In genomic region chr1:220685879-220686278, GRCh38 we compare ENCODE assay signal across 24 cellular contexts. TPM values are rescaled to one million over a fixed set of nuclear protein-coding genes. Genes with fewer than 3 reads are reported as not detected.
DNase-seq lines count a peak whose midpoint lies in the region; ATAC-seq, FAIRE-seq and TF ChIP-seq lines count a peak whose summit lies in the region.
"Had no signal": no experiment of that assay in that cellular context is flagged by ENCODE, and none has a peak within 500 bp of the region (broad histone marks: within the 10 kb centered on the region; RNA-seq: fewer than 3 reads in every experiment).

No MANE protein-coding gene starts in this region.

- H3K4me1 ChIP-seq in A549 = no peaks in the 10 kb centered on the region; the same call in 2 of the 3 replicates
- H3K4me1 ChIP-seq: BE2C had no signal

- DNase-seq in A549 (ENCODE audit: low read depth in 1 of 2, low spot score in 1 of 2) (peak; percentile 40 to 53), HFFc6 (no peak), SKM-1 treated with dmso at 0.1 percent for 144 hours (lab: John Stamatoyannopoulos, UW; ENCODE audit: unreplicated experiment) (peak; percentile 37), glutamatergic neuron (no peak), cerebellar nuclear complex (lab: John Stamatoyannopoulos, UW) (no peak), GF-D8 (lab: John Stamatoyannopoulos, UW) (no peak)
- DNase-seq: activated CD4-positive, alpha-beta T cell treated with anti-CD3 and anti-CD28 coated beads for 1 hour; activated naive CD4-positive, alpha-beta T cell treated with anti-CD3 and anti-CD28 coated beads for 36 hours; activated T-cell treated with anti-CD3 and anti-CD28 coated beads, Interleukin-2, amount 50 U/mL, for 1 hour; amygdala; BE2C; COR-L47; heart right ventricle; IMR-90; left ventricle myocardium inferior; NCI-H1436 treated with DMSO at 0.1 percent for 48 hours; NCI-H774; stimulated activated CD8-positive, alpha-beta memory T cell treated with anti-CD3 and anti-CD28 coated beads, Interleukin-4, amount 100 ng/mL, for 48 hours had no signal

- POLR2A ChIA-PET in A549 (lab: Yijun Ruan, JAX) = no interaction called here

- TF ChIP-seq POLR2A in A549 (IDR thresholded peaks at IDR 0.05; ENCODE audit: low read length) = no peak

- no peak for FAIRE-seq in A549 (lab: Jason Lieb, UNC)
- FAIRE-seq: RCC 7860 had no signal

- peak; percentile 71 to 78 for ATAC-seq in A549
- ATAC-seq in activated T-helper 17 cell treated with anti-CD3 and anti-CD28 coated beads, Interleukin-2, amount 50 U/mL, for 72 hours (replicated peaks) = no peak
- no peak for ATAC-seq in activated CD4-positive, CD25-positive, alpha-beta regulatory T cell treated with anti-CD3 and anti-CD28 coated beads, Interleukin-2, amount 50 U/mL, for 24 hours
- ATAC-seq: heart right ventricle; natural killer cell treated with Interleukin-12 subunit alpha and Interleukin-12 subunit beta and Interleukin-15 and Interleukin-18, amount 100 ng/mL, for 72 hours had no signal

- WGBS in A549 (ENCODE audit: missing lambda C conversion rate) = 61% methylated on average over 3 of the region's 3 CpGs

- H3K27ac ChIP-seq in A549 = no peak overlapping the region
- H3K27ac ChIP-seq: cardiac muscle cell, heart right ventricle, left ventricle myocardium inferior had no signal

- no peak for TF ChIP-seq EP300 in A549 (IDR thresholded peaks at IDR 0.05)

- H3K36me3 Mint-ChIP-seq in HFFc6 (ENCODE audit: low read depth) = no peaks in the 10 kb centered on the region
- H3K36me3 Mint-ChIP-seq in glutamatergic neuron (ENCODE audit: unreplicated experiment) = no peaks in the 10 kb centered on the region
- H3K36me3 Mint-ChIP-seq in activated T-helper 17 cell treated with anti-CD3 and anti-CD28 coated beads, Interleukin-2, amount 50 U/mL, for 72 hours (ENCODE audit: low read depth) = no peaks in the 10 kb centered on the region
- H3K36me3 Mint-ChIP-seq: natural killer cell treated with Interleukin-12 subunit alpha and Interleukin-12 subunit beta and Interleukin-15 and Interleukin-18, amount 100 ng/mL, for 72 hours had no signal

- H3K4me3 ChIP-seq in A549 = no peak overlapping the region
- H3K4me3 ChIP-seq: cardiac muscle cell, heart right ventricle, left ventricle myocardium inferior had no signal

- H3K4me3 Mint-ChIP-seq in HFFc6 = no peak overlapping the region
- no peak overlapping the region for H3K4me3 Mint-ChIP-seq in glutamatergic neuron (ENCODE audit: unreplicated experiment)
- no peak overlapping the region for H3K4me3 Mint-ChIP-seq in activated T-helper 17 cell treated with anti-CD3 and anti-CD28 coated beads, Interleukin-2, amount 50 U/mL, for 72 hours
- H3K4me3 Mint-ChIP-seq: activated naive CD4-positive, alpha-beta T cell treated with anti-CD3 and anti-CD28 coated beads for 36 hours; dendritic cell treated with granulocyte-macrophage colony-stimulating factor and Interleukin-4, amounts not matched to agents 40 ng/mL and 50 ng/mL, for 4 days; natural killer cell treated with Interleukin-12 subunit alpha and Interleukin-12 subunit beta and Interleukin-15 and Interleukin-18, amount 100 ng/mL, for 72 hours had no signal

- H3K4me1 Mint-ChIP-seq in HFFc6 (ENCODE audit: low read depth) (peaks cover 13% of the 10 kb centered on the region; the same call in 1 of the 2 replicates), glutamatergic neuron (ENCODE audit: low read depth, unreplicated experiment) (peaks cover 9% of the 10 kb centered on the region)
- H3K4me1 Mint-ChIP-seq in activated T-helper 17 cell treated with anti-CD3 and anti-CD28 coated beads, Interleukin-2, amount 50 U/mL, for 72 hours = peaks cover 5% of the 10 kb centered on the region

- TF ChIP-seq CTCF in A549 (IDR thresholded peaks at IDR 0.05) (no peak), HFFc6 (IDR thresholded peaks at IDR 0.05) (peak; percentile 25; the same call in 1 of the 2 replicates), glutamatergic neuron (IDR thresholded peaks at IDR 0.05; ENCODE audit: partially characterized antibody, unreplicated experiment) (peak; percentile 10)

- H3K9me3 ChIP-seq in A549 = no peaks in the 10 kb centered on the region
- H3K9me3 ChIP-seq: BE2C, heart right ventricle, left ventricle myocardium inferior had no signal

- no peak overlapping the region for H3K4me2 ChIP-seq in A549

- H3K27me3 Mint-ChIP-seq in HFFc6 (ENCODE audit: insufficient read depth) = peaks cover 3% of the 10 kb centered on the region
- H3K27me3 Mint-ChIP-seq in glutamatergic neuron (ENCODE audit: unreplicated experiment) = no peaks in the 10 kb centered on the region
- H3K27me3 Mint-ChIP-seq in activated T-helper 17 cell treated with anti-CD3 and anti-CD28 coated beads, Interleukin-2, amount 50 U/mL, for 72 hours = no peaks in the 10 kb centered on the region

- CTCF ChIA-PET in A549 (lab: Yijun Ruan, JAX) = interaction anchor here (0.8 to 1.9 kb wide), 5 partner anchors 13 to 405 kb away, joined by 3 to 8 read pairs (median 3); no protein-coding TSS in a partner anchor

- H3K27ac Mint-ChIP-seq in HFFc6 = no peak overlapping the region
- no peak overlapping the region for H3K27ac Mint-ChIP-seq in glutamatergic neuron (ENCODE audit: unreplicated experiment)
- H3K27ac Mint-ChIP-seq in activated T-helper 17 cell treated with anti-CD3 and anti-CD28 coated beads, Interleukin-2, amount 50 U/mL, for 72 hours = no peak overlapping the region
- H3K27ac Mint-ChIP-seq: activated naive CD4-positive, alpha-beta T cell treated with anti-CD3 and anti-CD28 coated beads for 36 hours; dendritic cell treated with granulocyte-macrophage colony-stimulating factor and Interleukin-4, amounts not matched to agents 40 ng/mL and 50 ng/mL, for 4 days; natural killer cell treated with Interleukin-12 subunit alpha and Interleukin-12 subunit beta and Interleukin-15 and Interleukin-18, amount 100 ng/mL, for 72 hours had no signal

- no peaks in the 10 kb centered on the region for H3K9me3 Mint-ChIP-seq in HFFc6
- H3K9me3 Mint-ChIP-seq in glutamatergic neuron (ENCODE audit: unreplicated experiment) = peaks cover 5% of the 10 kb centered on the region
- no peaks in the 10 kb centered on the region for H3K9me3 Mint-ChIP-seq in activated T-helper 17 cell treated with anti-CD3 and anti-CD28 coated beads, Interleukin-2, amount 50 U/mL, for 72 hours
- H3K9me3 Mint-ChIP-seq: activated naive CD4-positive, alpha-beta T cell treated with anti-CD3 and anti-CD28 coated beads for 36 hours; natural killer cell treated with Interleukin-12 subunit alpha and Interleukin-12 subunit beta and Interleukin-15 and Interleukin-18, amount 100 ng/mL, for 72 hours had no signal

- TF ChIP-seq RAD21 in A549 (conservative IDR thresholded peaks at IDR 0.05 in 1 of 2, IDR thresholded peaks at IDR 0.05 in 1 of 2) = no peak

TF ChIP-seq in A549, 52 proteins besides CTCF, POLR2A, EP300 and RAD21:
- TF ChIP-seq SREBF2 (IDR thresholded peaks at IDR 0.05) = no peak
- no peak for TF ChIP-seq ZFP36 (IDR thresholded peaks at IDR 0.05; ENCODE audit: borderline replicate concordance, partially characterized antibody)
- no peak for TF ChIP-seq TFCP2L1 (CRISPR knock-in tag; IDR thresholded peaks at IDR 0.05)
- no peak for TF ChIP-seq GATA3 (IDR thresholded peaks at IDR 0.05; ENCODE audit: borderline replicate concordance)
- no peak for TF ChIP-seq ZSCAN20 (CRISPR knock-in tag; IDR thresholded peaks at IDR 0.05)
- no peak for TF ChIP-seq FOXS1 (CRISPR knock-in tag; IDR thresholded peaks at IDR 0.05)
- no peak for TF ChIP-seq SMC3 (IDR thresholded peaks at IDR 0.05)
- TF ChIP-seq RNF2 (IDR thresholded peaks at IDR 0.05; ENCODE audit: borderline replicate concordance, low read depth) = no peak
- TF ChIP-seq RCOR1 (IDR thresholded peaks at IDR 0.05; ENCODE audit: low read depth, low read length) = no peak
- TF ChIP-seq EHMT2 (IDR thresholded peaks at IDR 0.05; ENCODE audit: low read depth) = no peak
- no peak for TF ChIP-seq JUN (IDR thresholded peaks at IDR 0.05)
- no peak for TF ChIP-seq HMGXB4 (CRISPR knock-in tag; IDR thresholded peaks at IDR 0.05; ENCODE audit: borderline replicate concordance)
- no peak for TF ChIP-seq FOSB (CRISPR knock-in tag; IDR thresholded peaks at IDR 0.05)
- no peak for TF ChIP-seq PHF8 (IDR thresholded peaks at IDR 0.05; ENCODE audit: borderline replicate concordance, low read depth)
- no peak for TF ChIP-seq CBX8 (IDR thresholded peaks at IDR 0.05)
- no peak for TF ChIP-seq EHF (CRISPR knock-in tag; IDR thresholded peaks at IDR 0.05)
- no peak for TF ChIP-seq BHLHE40 (IDR thresholded peaks at IDR 0.05; ENCODE audit: low read depth, low read length)

RNA-seq across cellular contexts. Expression of gene C1orf115, which starts 4.3 kb away (rescaled TPM):
- 6.4 and 6.9 TPM in 2 replicates for polyA plus RNA-seq in A549 (2011; rRNA removed)
- polyA plus RNA-seq in A549 (2012; cell fraction: cytosol; rRNA removed) = 3.7 and 4.8 TPM in 2 replicates
- polyA plus RNA-seq in A549 (2012; cell fraction: nucleus; rRNA removed) = 1.9 and 2.6 TPM in 2 replicates
- 6.8 to 8.9 TPM (median 7.5 TPM) in 3 replicates for polyA plus RNA-seq in A549 (2017; fragmentation: RNase III; extraction: RNeasy Plus Mini Kit Qiagen cat#74134 plus additional on column Dnase treatment)
- polyA minus RNA-seq in A549 (2011; rRNA and poly(A)+ RNA removed) = 3.7 and 4.7 TPM in 2 replicates
- total RNA-seq in HFFc6 (2021; fragmentation: NEBNext Ultra II Directional; extraction: Animal tissue kit (Norgen Biotek cat#: 25700)) = under 1 TPM; 0.08 to 0.50 (median 0.19) TPM
- 30.5 TPM for total RNA-seq in glutamatergic neuron (ENCODE audit: unreplicated experiment)
- total RNA-seq in activated T-helper 17 cell treated with anti-CD3 and anti-CD28 coated beads, Interleukin-2, amount 50 U/mL, for 72 hours = under 1 TPM in 1 of 2 donors, not detected in 1; 0.40 TPM

Comparison
In these comparisons a context has a peak if more than half of its experiments do, and no peak if none do; other contexts are left out.
1. ATAC-seq: peak in A549 (2 of 2); none in activated T-helper 17 cell treated with anti-CD3 and anti-CD28 coated beads, Interleukin-2, amount 50 U/mL, for 72 hours (single experiment) and activated CD4-positive, CD25-positive, alpha-beta regulatory T cell treated with anti-CD3 and anti-CD28 coated beads, Interleukin-2, amount 50 U/mL, for 24 hours (0 of 2).
2. DNase-seq: peak in A549 (2 of 2) and SKM-1 treated with dmso at 0.1 percent for 144 hours (single experiment); none in HFFc6 (single experiment), glutamatergic neuron (single experiment), cerebellar nuclear complex (0 of 2) and GF-D8 (single experiment).
3. RNA of gene C1orf115, which starts 4.3 kb away (total RNA-seq): 30.5 TPM in glutamatergic neuron (single experiment); 0.40 TPM in activated T-helper 17 cell treated with anti-CD3 and anti-CD28 coated beads, Interleukin-2, amount 50 U/mL, for 72 hours and 0.08 to 0.50 TPM in HFFc6; every median in the first group is over 10 times any median in the second.